In the genomic region with DNA sequence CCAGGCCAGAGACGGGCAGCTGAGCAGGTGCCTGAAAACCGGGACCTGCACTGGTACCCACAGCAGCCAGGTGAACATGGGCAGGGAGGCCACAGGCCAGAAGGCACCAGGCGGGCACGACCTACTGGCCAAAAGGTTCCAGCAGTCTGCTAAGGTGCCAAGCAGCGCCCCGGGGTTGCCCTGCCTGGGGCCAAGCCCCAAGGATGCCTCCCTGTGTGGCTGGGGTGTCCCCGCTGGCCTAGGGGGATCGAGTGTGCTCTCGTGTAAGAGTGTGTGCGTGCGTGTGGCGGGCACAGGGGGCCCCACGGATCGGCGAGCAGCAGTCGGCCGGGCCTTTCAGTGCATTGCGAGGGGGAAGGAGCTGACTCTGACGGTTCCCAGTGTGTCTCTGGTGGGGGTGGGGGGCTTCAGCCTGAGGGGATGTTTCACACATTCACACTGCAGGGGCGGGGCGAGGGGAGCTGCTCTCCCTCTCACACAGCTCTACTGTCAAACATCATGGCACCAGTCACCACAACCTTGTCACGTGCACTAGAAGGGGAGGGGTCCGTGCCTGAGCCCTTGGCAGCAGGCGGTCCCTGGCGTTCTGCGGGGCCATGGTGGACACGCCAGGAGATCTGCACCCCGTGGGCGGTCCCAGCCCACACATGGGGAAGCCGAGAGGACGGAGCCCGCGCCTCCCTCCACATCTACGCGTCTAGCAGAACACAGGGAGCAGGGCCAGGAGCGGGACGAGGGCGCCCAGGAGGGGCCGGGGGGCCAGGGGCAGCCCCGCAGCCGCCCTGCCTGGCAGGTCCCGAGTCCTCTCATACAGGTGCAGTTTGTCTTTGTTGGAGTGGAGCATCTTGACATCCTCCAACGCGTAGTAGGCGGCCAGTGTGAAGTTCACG, we compare ENCODE assay signal across 23 cellular contexts. TPM values are rescaled to one million over a fixed set of nuclear protein-coding genes. Genes with fewer than 3 reads are reported as not detected.
A peak's percentile ranks its signal among the peaks of the same experiment; 100 is the strongest.
DNase-seq lines count a peak whose midpoint lies in the region; ATAC-seq and TF ChIP-seq lines count a peak whose summit lies in the region.
"Had no signal": no experiment of that assay in that cellular context is flagged by ENCODE, and none has a peak within 500 bp of the region (broad histone marks: within the 10 kb centered on the region; RNA-seq: fewer than 3 reads in every experiment).

No MANE protein-coding gene starts in this region.

- H3K36me3 ChIP-seq in H7 (replicated peaks; ENCODE audit: control insufficient read depth, insufficient read depth, low read length) (peaks cover 31% of the 10 kb centered on the region), endodermal cell (ENCODE audit: control insufficient read depth, insufficient read depth, low read length) (peaks cover 50% of the 10 kb centered on the region), muscle layer of colon (ENCODE audit: insufficient read depth, low read length) (peaks cover 49% of the 10 kb centered on the region)
- H3K36me3 ChIP-seq: BE2C had no signal

- WGBS in endodermal cell (ENCODE audit: insufficient coverage in 1 of 2, insufficient read length in 1 of 2), 2 experiments, result 91 to 93% methylated on average over 23 to 43 of the region's 46 CpGs

- TF ChIP-seq CTCF in endodermal cell (conservative IDR thresholded peaks at IDR 0.05), result no peak
- TF ChIP-seq CTCF in activated CD8-positive, alpha-beta T cell treated with anti-CD3 and anti-CD28 coated beads for 36 hours (IDR thresholded peaks at IDR 0.05), result no peak

- intact Hi-C loops in sciatic nerve (cut with DNase I), result no loop called here
- intact Hi-C loops in activated CD8-positive, alpha-beta T cell treated with anti-CD3 and anti-CD28 coated beads for 36 hours (cut with micrococcal nuclease), result no loop called here

- peaks cover 13% of the 10 kb centered on the region for H3K9me3 ChIP-seq in endodermal cell (ENCODE audit: control insufficient read depth, low read length)
- no peaks in the 10 kb centered on the region for H3K9me3 ChIP-seq in muscle layer of colon (ENCODE audit: low read length)

- H3K27me3 ChIP-seq in H7 (ENCODE audit: control insufficient read depth, insufficient read depth, low read length) (no peaks in the 10 kb centered on the region), endodermal cell (ENCODE audit: control insufficient read depth, insufficient read depth, low read length, poor library complexity, severe bottlenecking) (no peaks in the 10 kb centered on the region), muscle layer of colon (ENCODE audit: control insufficient read depth in 1 of 2, insufficient read depth in 2 of 2, low read length in 2 of 2) (no peaks in the 10 kb centered on the region)
- H3K27me3 ChIP-seq: BE2C had no signal

- no peak overlapping the region for H3K4me3 ChIP-seq in H7 (ENCODE audit: insufficient read depth, low read depth, low read length)
- H3K4me3 ChIP-seq in endodermal cell (ENCODE audit: low read length), result no peak overlapping the region
- H3K4me3 ChIP-seq in muscle layer of colon (ENCODE audit: low read depth in 1 of 2, low read length in 2 of 2), result no peak overlapping the region
- H3K4me3 ChIP-seq: A549, GM12878, SK-N-MC had no signal

- POLR2A ChIA-PET in activated CD8-positive, alpha-beta T cell treated with anti-CD3 and anti-CD28 coated beads for 36 hours (lab: Charles Lee), result no interaction called here

- H3K4me1 ChIP-seq in endodermal cell (ENCODE audit: control insufficient read depth, insufficient read depth, low read length) (no peaks in the 10 kb centered on the region), muscle layer of colon (ENCODE audit: insufficient read depth, low read length) (peaks cover 23% of the 10 kb centered on the region)
- H3K4me1 ChIP-seq: A549, BE2C had no signal

- no peak overlapping the region for H3K4me3 Mint-ChIP-seq in endodermal cell
- H3K4me3 Mint-ChIP-seq in activated CD8-positive, alpha-beta T cell treated with anti-CD3 and anti-CD28 coated beads for 36 hours, result no peak overlapping the region
- H3K4me3 Mint-ChIP-seq: CD4-positive, alpha-beta T cell had no signal

- CTCF ChIA-PET in activated CD8-positive, alpha-beta T cell treated with anti-CD3 and anti-CD28 coated beads for 36 hours (lab: Charles Lee), result interaction anchor here (2.4 kb wide), 1 partner anchor 15 kb away, joined by 11 read pairs; no protein-coding TSS in a partner anchor

- peak overlapping the region; percentile 32 for H3K27ac ChIP-seq in endodermal cell (ENCODE audit: low read depth, low read length)
- H3K27ac ChIP-seq in muscle layer of colon (ENCODE audit: low read depth, low read length), result peak overlapping the region; percentile 55
- H3K27ac ChIP-seq: A549, SK-N-MC had no signal

- H3K27me3 Mint-ChIP-seq in endodermal cell (ENCODE audit: insufficient read depth), result no peaks in the 10 kb centered on the region
- no peaks in the 10 kb centered on the region for H3K27me3 Mint-ChIP-seq in activated CD8-positive, alpha-beta T cell treated with anti-CD3 and anti-CD28 coated beads for 36 hours
- H3K27me3 Mint-ChIP-seq: CD4-positive, alpha-beta T cell had no signal

- peaks cover 70% of the 10 kb centered on the region for H3K36me3 Mint-ChIP-seq in endodermal cell (ENCODE audit: low read depth)
- H3K36me3 Mint-ChIP-seq in activated CD8-positive, alpha-beta T cell treated with anti-CD3 and anti-CD28 coated beads for 36 hours (ENCODE audit: low read depth), result no peaks in the 10 kb centered on the region

- no peaks in the 10 kb centered on the region for H3K4me1 Mint-ChIP-seq in endodermal cell
- H3K4me1 Mint-ChIP-seq in activated CD8-positive, alpha-beta T cell treated with anti-CD3 and anti-CD28 coated beads for 36 hours (ENCODE audit: low read depth), result peaks cover 15% of the 10 kb centered on the region

- H3K9ac ChIP-seq in endodermal cell (ENCODE audit: extremely low read depth, low read length, poor library complexity, severe bottlenecking), result no peak overlapping the region
- no peak overlapping the region for H3K9ac ChIP-seq in muscle layer of colon (ENCODE audit: low read length)

- no peak overlapping the region for H3K27ac Mint-ChIP-seq in endodermal cell
- no peak overlapping the region for H3K27ac Mint-ChIP-seq in activated CD8-positive, alpha-beta T cell treated with anti-CD3 and anti-CD28 coated beads for 36 hours
- H3K27ac Mint-ChIP-seq: CD4-positive, alpha-beta T cell had no signal

- peaks cover 13% of the 10 kb centered on the region for H3K9me3 Mint-ChIP-seq in endodermal cell
- peaks cover 6% of the 10 kb centered on the region for H3K9me3 Mint-ChIP-seq in activated CD8-positive, alpha-beta T cell treated with anti-CD3 and anti-CD28 coated beads for 36 hours

- DNase-seq in H7 (peak; percentile 64), endodermal cell (no peak), sciatic nerve (ENCODE audit: low spot score) (no peak), COLO668 (lab: John Stamatoyannopoulos, UW; ENCODE audit: unreplicated experiment) (no peak)
- no peak for DNase-seq in activated CD8-positive, alpha-beta T cell treated with anti-CD3 and anti-CD28 coated beads for 36 hours
- DNase-seq: BE2C; CD4-positive, alpha-beta T cell; DND-41; GOT3; Kasumi-1; NCI-H1417; NCI-H1694 treated with DMSO at 0.1 percent for 48 hours; NCI-H2081 treated with DMSO at 0.1 percent for 48 hours; NCI-H446 treated with DMSO at 0.1 percent for 48 hours; NCI-H526 treated with DMSO at 0.1 percent for 48 hours; OCI-M1; SHP77 treated with DMSO at 0.1 percent for 48 hours had no signal

- ATAC-seq in sciatic nerve, result peak; percentile 21
- no peak for ATAC-seq in GM21619 (IDR thresholded peaks at IDR 0.05; ENCODE audit: unreplicated experiment)
- ATAC-seq in activated CD8-positive, alpha-beta T cell treated with anti-CD3 and anti-CD28 coated beads for 36 hours, result no peak
- ATAC-seq in HG02938 (IDR thresholded peaks at IDR 0.05; ENCODE audit: unreplicated experiment), result no peak
- ATAC-seq: GM12878 had no signal

RNA-seq across cellular contexts. Expression of gene RGMA, which starts 44.5 kb away (rescaled TPM):
- total RNA-seq in H7 (2014; rRNA removed; shearing (Covaris generic)), result 32.6 and 34.3 TPM in 2 replicates
- 10 to 100 TPM; 37.7 to 67.1 TPM for total RNA-seq in endodermal cell
- polyA plus RNA-seq in endodermal cell (2013, experiment 1 of 2), result 64.3 TPM
- polyA plus RNA-seq in endodermal cell (2013, experiment 2 of 2), result 48.1 TPM
- total RNA-seq in sciatic nerve, result 47.1 TPM
- not detected for total RNA-seq in activated CD8-positive, alpha-beta T cell treated with anti-CD3 and anti-CD28 coated beads for 36 hours
- total RNA-seq: CD4-positive, alpha-beta T cell; GM12878 had no signal
- polyA plus RNA-seq: GM12878 had no signal

Comparison
In these comparisons a context has a peak if more than half of its experiments do, and no peak if none do; other contexts are left out.
1. RNA of gene RGMA, which starts 44.5 kb away (total RNA-seq): 37.7 to 67.1 TPM in endodermal cell, 47.1 TPM in sciatic nerve (single experiment) and 32.6 to 34.3 TPM in H7; not detected in activated CD8-positive, alpha-beta T cell treated with anti-CD3 and anti-CD28 coated beads for 36 hours; every median in the first group is over 10 times any median in the second.